In genomic region chr7:50262916-50263690, GRCh38 we compare ENCODE assay signal across 8 cellular contexts. TPM values are rescaled to one million over a fixed set of nuclear protein-coding genes. Genes with fewer than 3 reads are reported as not detected.
DNase-seq lines count a peak whose midpoint lies in the region; ATAC-seq and TF ChIP-seq lines count a peak whose summit lies in the region.

No MANE protein-coding gene starts in this region.

- H3K9me3 Mint-ChIP-seq in immature natural killer cell = no peaks in the 10 kb centered on the region

- H3K27me3 ChIP-seq in gastrocnemius medialis = no peaks in the 10 kb centered on the region

- H3K27me3 Mint-ChIP-seq in immature natural killer cell (ENCODE audit: low read depth in 3 of 3) = peaks cover 3 to 6% (median 4%) of the 10 kb centered on the region in 3 donors

- ATAC-seq in GM18517 (IDR thresholded peaks at IDR 0.05; ENCODE audit: unreplicated experiment) (peak; percentile 70), HG02588 (IDR thresholded peaks at IDR 0.05; ENCODE audit: unreplicated experiment) (peak; percentile 54), gastrocnemius medialis (no peak)

- H3K27ac ChIP-seq in gastrocnemius medialis = no peak overlapping the region

- peak overlapping the region; percentile 88 to 98 (median 96) for H3K27ac Mint-ChIP-seq in immature natural killer cell

- intact Hi-C loops in gastrocnemius medialis (cut with DNase I; ENCODE audit: low total_unique reads) = no loop called here

- H3K4me1 ChIP-seq in gastrocnemius medialis = no peaks in the 10 kb centered on the region

- TF ChIP-seq CTCF in gastrocnemius medialis (IDR thresholded peaks at IDR 0.05 in 4 of 5, conservative IDR thresholded peaks at IDR 0.05 in 1 of 5) = no peak

- H3K36me3 Mint-ChIP-seq in immature natural killer cell = no peaks in the 10 kb centered on the region

- no peak overlapping the region for H3K4me3 ChIP-seq in gastrocnemius medialis

- H3K4me3 Mint-ChIP-seq in immature natural killer cell = peak overlapping the region; percentile 3 to 92 (median 64)

- in situ Hi-C loops in gastrocnemius medialis (cut with MboI; ENCODE audit: low sequenced_read_pairs in 4 of 4) = no loop called here

- peaks cover 86 to 89% of the 10 kb centered on the region in 2 donors for H3K4me1 Mint-ChIP-seq in immature natural killer cell

- H3K36me3 ChIP-seq in gastrocnemius medialis = no peaks in the 10 kb centered on the region

- DNase-seq in MV-4-11 (lab: John Stamatoyannopoulos, UW) (peak; percentile 81), immature natural killer cell (no peak), NCI-H82 (lab: John Stamatoyannopoulos, UW) (no peak), NCI-H1092 (lab: John Stamatoyannopoulos, UW) (no peak), gastrocnemius medialis (no peak)
- DNase-seq in effector CD4-positive, alpha-beta T cell = no peak

- no peaks in the 10 kb centered on the region for H3K9me3 ChIP-seq in gastrocnemius medialis

- no peak for TF ChIP-seq POLR2A in gastrocnemius medialis (IDR thresholded peaks at IDR 0.05)

RNA-seq across cellular contexts. Expression of gene IKZF1, which starts 41.4 kb away (rescaled TPM):
- polyA plus RNA-seq in immature natural killer cell = 100 to 1,000 TPM in 1 of 3 donors, 10 to 100 TPM in 2; 79.5 to 307 (median 91.3) TPM
- 1 to 10 TPM in 3 of 4 donors, under 1 TPM in 1; 0.22 to 3.6 (median 1.9) TPM for total RNA-seq in gastrocnemius medialis

Comparison
In these comparisons a context has a peak if more than half of its experiments do, and no peak if none do; other contexts are left out.
1. ATAC-seq: peak in GM18517 (single experiment) and HG02588 (single experiment); none in gastrocnemius medialis (0 of 2).